Comparison of ENCODE assay signal across 10 cellular contexts in the genomic region with DNA sequence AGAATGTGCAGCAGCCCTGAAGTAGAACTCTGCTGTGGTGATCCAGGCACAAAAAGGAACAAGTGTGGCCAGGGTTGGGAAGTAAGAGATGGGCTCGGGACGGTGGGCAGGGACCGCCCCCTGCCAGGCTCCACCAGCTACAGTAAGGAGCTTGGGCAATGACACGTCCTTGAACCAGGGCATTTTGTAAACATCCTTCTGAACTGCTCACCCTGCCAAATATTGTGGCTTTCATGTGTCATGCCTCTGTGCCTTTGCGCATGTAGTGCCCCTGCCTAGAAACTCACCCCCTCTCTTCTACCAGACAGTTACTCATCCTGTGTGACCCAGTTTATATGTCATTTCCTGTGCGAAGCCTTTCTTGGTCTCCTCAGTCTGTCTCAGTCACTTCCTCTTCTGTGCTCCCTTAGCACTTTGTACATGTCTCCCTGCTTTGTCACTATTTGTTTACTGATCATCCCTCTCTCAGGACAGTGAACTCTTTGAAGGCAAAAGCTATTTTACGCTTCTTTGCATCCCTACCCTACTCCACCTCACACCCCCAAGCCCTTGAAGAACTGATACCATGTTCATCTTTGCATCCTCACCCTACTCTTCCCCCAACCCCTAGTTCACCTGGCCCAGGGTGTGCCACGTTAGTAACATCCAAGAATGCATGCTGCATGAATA.
DNase-seq lines count a peak whose midpoint lies in the region; ATAC-seq, FAIRE-seq and TF ChIP-seq lines count a peak whose summit lies in the region.
"Had no signal": no experiment of that assay in that cellular context is flagged by ENCODE, and none has a peak within 500 bp of the region (broad histone marks: within the 10 kb centered on the region; RNA-seq: fewer than 3 reads in every experiment).

No MANE protein-coding gene starts in this region.

- H3K36me3 ChIP-seq in astrocyte (ENCODE audit: insufficient read depth, low read length) = no peaks in the 10 kb centered on the region

- POLR2A ChIA-PET in AG04449 (lab: Yijun Ruan, JAX) = interaction anchor here (0.7 to 1.1 kb wide), 3 partner anchors 12 to 450 kb away, joined by 3 read pairs; no protein-coding TSS in a partner anchor

- H3K9ac ChIP-seq in astrocyte (ENCODE audit: low read length) = peak overlapping the region; percentile 35

- no peaks in the 10 kb centered on the region for H3K27me3 ChIP-seq in astrocyte (ENCODE audit: insufficient read depth, low read length)

- peak overlapping the region; percentile 45 for H2AFZ ChIP-seq in astrocyte (ENCODE audit: low read depth, low read length)

- peak; percentile 78 for FAIRE-seq in astrocyte (lab: Jason Lieb, UNC)
- FAIRE-seq: G401.6 had no signal

- peak overlapping the region; percentile 82 for H3K27ac ChIP-seq in astrocyte (ENCODE audit: low read depth, low read length)

- H3K27me3 Mint-ChIP-seq in astrocyte (ENCODE audit: low read depth, unreplicated experiment) = no peaks in the 10 kb centered on the region

- ATAC-seq in GM19372 (IDR thresholded peaks at IDR 0.05; ENCODE audit: low read depth, unreplicated experiment) = peak; percentile 100
- peak; percentile 100 for ATAC-seq in HG03460 (IDR thresholded peaks at IDR 0.05; ENCODE audit: unreplicated experiment)

- peak; percentile 91 for DNase-seq in AG04449 (ENCODE audit: low read depth, low spot score)
- peak; percentile 86 for DNase-seq in T-helper 22 cell (ENCODE audit: low read depth)
- peak; percentile 94 for DNase-seq in astrocyte (ENCODE audit: low read depth)
- DNase-seq in medulla oblongata (ENCODE audit: extremely low spot score) = peak; percentile 79
- peak; percentile 49 to 50 for DNase-seq in stimulated activated CD8-positive, alpha-beta memory T cell treated with anti-CD3 and anti-CD28 coated beads, Interleukin-7, amount 100 ng/mL, for 1 hour (ENCODE audit: low read depth in 2 of 2)
- no peak for DNase-seq in NCI-H1092 treated with DMSO at 0.1 percent for 48 hours (lab: John Stamatoyannopoulos, UW)

- no peak for TF ChIP-seq CTCF in AG04449 (IDR thresholded peaks at IDR 0.05; ENCODE audit: insufficient read depth, low read length, missing control alignments)
- no peak for TF ChIP-seq CTCF in astrocyte (IDR thresholded peaks at IDR 0.05; ENCODE audit: insufficient read depth, low read depth, low read length)

- H3K4me3 ChIP-seq in AG04449 (ENCODE audit: low read depth, low read length) = no peak overlapping the region
- H3K4me3 ChIP-seq in astrocyte (ENCODE audit: insufficient read depth, low read depth, low read length) = no peak overlapping the region

- peak overlapping the region; percentile 96 for H3K27ac Mint-ChIP-seq in astrocyte (ENCODE audit: unreplicated experiment)
- H3K27ac Mint-ChIP-seq: nephron had no signal

- no peaks in the 10 kb centered on the region for H3K79me2 ChIP-seq in astrocyte (ENCODE audit: insufficient read depth, low read length)

- peaks cover 36% of the 10 kb centered on the region for H3K4me1 ChIP-seq in astrocyte (ENCODE audit: insufficient read depth, low read length)

- no peaks in the 10 kb centered on the region for H4K20me1 ChIP-seq in astrocyte (ENCODE audit: insufficient read depth, low read length)

- no peaks in the 10 kb centered on the region for H3K9me3 ChIP-seq in astrocyte (ENCODE audit: insufficient read depth, low read depth, low read length)

- H3K4me1 Mint-ChIP-seq in astrocyte (ENCODE audit: low read depth, unreplicated experiment) = peaks cover 30% of the 10 kb centered on the region
- H3K4me1 Mint-ChIP-seq: nephron had no signal

- H3K4me3 Mint-ChIP-seq in astrocyte (ENCODE audit: unreplicated experiment) = peak overlapping the region; percentile 23
- H3K4me3 Mint-ChIP-seq: nephron had no signal

- H3K9me3 Mint-ChIP-seq in astrocyte (ENCODE audit: unreplicated experiment) = peaks cover 2% of the 10 kb centered on the region

- peak overlapping the region; percentile 58 for H3K4me2 ChIP-seq in astrocyte (ENCODE audit: low read length)

- no peaks in the 10 kb centered on the region for H3K36me3 Mint-ChIP-seq in astrocyte (ENCODE audit: low read depth, unreplicated experiment)

- CTCF ChIA-PET in AG04449 (lab: Yijun Ruan, JAX) = interaction anchor here (1.0 to 2.0 kb wide), 2 partner anchors 10 to 1211 kb away, joined by 3 to 4 read pairs; no protein-coding TSS in a partner anchor
